In genomic region chr4:38179690-38180299, GRCh38 we compare ENCODE assay signal across 8 cellular contexts.
DNase-seq lines count a peak whose midpoint lies in the region; ATAC-seq lines count a peak whose summit lies in the region.

No MANE protein-coding gene starts in this region.

- ATAC-seq in HG03280 (IDR thresholded peaks at IDR 0.05; ENCODE audit: unreplicated experiment): peak; percentile 56

- H3K4me1 ChIP-seq in esophagus (ENCODE audit: control insufficient read depth in 2 of 2, insufficient read depth in 2 of 2, low read length in 1 of 2): peaks cover 0 to 12% of the 10 kb centered on the region in 2 donors

- no peak overlapping the region for H3K4me3 ChIP-seq in esophagus (ENCODE audit: low read depth in 1 of 2, low read length in 2 of 2)

- DNase-seq in EL: peak; percentile 70
- peak; percentile 80 for DNase-seq in OCI-M1 (lab: John Stamatoyannopoulos, UW)
- DNase-seq in activated T-cell treated with anti-CD3 and anti-CD28 coated beads for 48 hours (ENCODE audit: low read depth): peak; percentile 54
- DNase-seq in myocyte (ENCODE audit: low read depth): peak; percentile 79
- DNase-seq in stimulated activated CD8-positive, alpha-beta memory T cell treated with anti-CD3 and anti-CD28 coated beads, Interleukin-7, amount 100 ng/mL, for 48 hours (ENCODE audit: extremely low read depth in 1 of 2, low read depth in 1 of 2): peak; percentile 22 to 34
- no peak for DNase-seq in HPDE6-E6E7 (ENCODE audit: extremely low spot score)

- H3K27me3 ChIP-seq in esophagus (ENCODE audit: control insufficient read depth in 1 of 2, insufficient read depth in 2 of 2, low read length in 2 of 2): no peaks in the 10 kb centered on the region

- 29 to 32% methylated on average over 3 of the region's 3 CpGs for WGBS in esophagus, 2 donors

- H3K9me3 ChIP-seq in esophagus (ENCODE audit: control insufficient read depth in 2 of 2, insufficient read depth in 1 of 2, low read depth in 1 of 2, low read length in 1 of 2): no peaks in the 10 kb centered on the region

- peak overlapping the region; percentile 72 to 77 for H3K27ac ChIP-seq in esophagus (ENCODE audit: low read depth in 2 of 2, low read length in 1 of 2)

- no peaks in the 10 kb centered on the region for H3K36me3 ChIP-seq in esophagus (ENCODE audit: control insufficient read depth in 2 of 2, insufficient read depth in 2 of 2, low read length in 1 of 2)
